In the genomic region with DNA sequence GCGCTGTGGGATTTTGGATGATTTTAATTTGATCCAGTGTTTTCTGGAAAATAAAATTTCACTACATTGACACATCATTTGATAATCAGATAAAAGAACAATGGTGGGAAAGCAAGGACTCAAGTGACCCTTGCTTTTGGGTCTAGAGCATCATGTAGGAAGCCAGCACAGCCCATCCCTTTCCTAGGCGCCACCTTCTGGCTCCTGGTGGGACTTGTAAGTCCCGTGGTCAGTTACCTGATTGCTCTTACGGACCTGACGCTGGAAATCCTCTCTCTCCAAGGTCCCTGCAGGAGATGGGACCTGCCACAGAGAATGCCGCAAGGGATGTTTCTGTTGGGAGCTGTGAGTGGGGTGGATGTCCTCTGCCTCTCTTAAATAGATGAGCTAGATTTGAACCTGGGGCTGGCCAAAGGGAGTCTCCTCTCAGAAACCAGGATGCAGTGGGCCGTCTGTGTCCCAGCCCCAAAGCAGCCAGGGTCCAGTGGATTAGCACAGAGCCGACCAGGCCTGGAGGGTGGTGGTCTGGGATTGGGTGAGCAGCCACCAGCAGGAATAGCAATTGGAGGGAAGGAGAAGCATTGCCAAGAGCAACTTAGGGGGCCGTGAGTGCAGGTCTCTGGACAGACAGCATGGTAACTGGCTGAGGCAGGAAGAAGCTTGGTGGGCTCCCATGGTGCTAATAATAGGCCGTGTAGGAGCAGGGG, we compare ENCODE assay signal across 9 cellular contexts. TPM values are rescaled to one million over a fixed set of nuclear protein-coding genes. Genes with fewer than 3 reads are reported as not detected.
DNase-seq lines count a peak whose midpoint lies in the region; ATAC-seq and TF ChIP-seq lines count a peak whose summit lies in the region.
"Had no signal": no experiment of that assay in that cellular context is flagged by ENCODE, and none has a peak within 500 bp of the region (broad histone marks: within the 10 kb centered on the region; RNA-seq: fewer than 3 reads in every experiment).

No MANE protein-coding gene starts in this region.

- 90% methylated on average over 10 of the region's 10 CpGs for WGBS in mammary epithelial cell (ENCODE audit: low coverage, missing lambda C conversion rate)

- H3K27ac Mint-ChIP-seq in nephron progenitor cell = no peak overlapping the region
- peak overlapping the region in 1 of 2 donors; percentile 73 for H3K27ac Mint-ChIP-seq in stimulated activated naive CD8-positive, alpha-beta T cell treated with anti-CD3 and anti-CD28 coated beads, Interleukin-15, amount 100 ng/mL, for 72 hours
- H3K27ac Mint-ChIP-seq: activated T-helper 1 cell treated with anti-CD3 and anti-CD28 coated beads, Interleukin-12 subunit alpha, Interleukin-12 subunit beta, Interleukin-2, Interleukin-4 antibody, amounts not matched to agents 30 ng/mL and 10 ng/mL and 1 ng/mL, durations not matched to agents 14 hours and 24 hours and 36 hours had no signal

- H3K4me1 ChIP-seq in mammary epithelial cell (ENCODE audit: insufficient read depth, low read length) = peaks cover 29% of the 10 kb centered on the region

- H3K9me3 ChIP-seq in mammary epithelial cell (replicated peaks; ENCODE audit: insufficient read depth, low read length) = no peaks in the 10 kb centered on the region

- H3K4me1 Mint-ChIP-seq in nephron progenitor cell = peaks cover 56% of the 10 kb centered on the region
- H3K4me1 Mint-ChIP-seq in stimulated activated naive CD8-positive, alpha-beta T cell treated with anti-CD3 and anti-CD28 coated beads, Interleukin-15, amount 100 ng/mL, for 72 hours = peaks cover 7% of the 10 kb centered on the region

- no peak overlapping the region for H3K4me2 ChIP-seq in mammary epithelial cell (ENCODE audit: insufficient read depth, low read depth, low read length)

- H3K27ac ChIP-seq in mammary epithelial cell (ENCODE audit: insufficient read depth, low read depth, low read length) = no peak overlapping the region

- H2AFZ ChIP-seq in mammary epithelial cell (ENCODE audit: low read depth, low read length) = no peak overlapping the region

- H3K36me3 ChIP-seq in mammary epithelial cell (ENCODE audit: insufficient read depth, low read length) = peaks cover 3% of the 10 kb centered on the region

- no peak for ATAC-seq in stimulated activated naive CD8-positive, alpha-beta T cell treated with anti-CD3 and anti-CD28 coated beads, Interleukin-15, amount 100 ng/mL, for 72 hours
- no peak for ATAC-seq in HG03175 (IDR thresholded peaks at IDR 0.05; ENCODE audit: unreplicated experiment)

- H3K9me3 Mint-ChIP-seq in nephron progenitor cell = no peaks in the 10 kb centered on the region
- no peaks in the 10 kb centered on the region for H3K9me3 Mint-ChIP-seq in stimulated activated naive CD8-positive, alpha-beta T cell treated with anti-CD3 and anti-CD28 coated beads, Interleukin-15, amount 100 ng/mL, for 72 hours
- H3K9me3 Mint-ChIP-seq: activated T-helper 1 cell treated with anti-CD3 and anti-CD28 coated beads, Interleukin-12 subunit alpha, Interleukin-12 subunit beta, Interleukin-2, Interleukin-4 antibody, amounts not matched to agents 30 ng/mL and 10 ng/mL and 1 ng/mL, durations not matched to agents 14 hours and 24 hours and 36 hours had no signal

- H3K27me3 ChIP-seq in mammary epithelial cell (ENCODE audit: insufficient read depth, low read length) = no peaks in the 10 kb centered on the region

- in situ Hi-C loops in mammary epithelial cell (cut with MboI; ENCODE audit: low sequenced_read_pairs in 2 of 2) = no loop called here

- H3K9ac ChIP-seq in mammary epithelial cell (ENCODE audit: insufficient read depth, low read length) = no peak overlapping the region

- no peaks in the 10 kb centered on the region for H4K20me1 ChIP-seq in mammary epithelial cell (ENCODE audit: insufficient read depth, low read length)

- H3K36me3 Mint-ChIP-seq in nephron progenitor cell (ENCODE audit: low read depth) = no peaks in the 10 kb centered on the region

- intact Hi-C loops in mammary epithelial cell (cut with micrococcal nuclease) = loop anchor here (1.0 kb wide), 3 partner anchors 20 to 294 kb away; no protein-coding TSS in a partner anchor

- H3K27me3 Mint-ChIP-seq in nephron progenitor cell (ENCODE audit: low read depth, poor library complexity) = peaks cover 9% of the 10 kb centered on the region
- H3K27me3 Mint-ChIP-seq in stimulated activated naive CD8-positive, alpha-beta T cell treated with anti-CD3 and anti-CD28 coated beads, Interleukin-15, amount 100 ng/mL, for 72 hours = no peaks in the 10 kb centered on the region

- dilution Hi-C loops in mammary epithelial cell (cut with HindIII; ENCODE audit: low sequenced_read_pairs) = no loop called here

- no TSS peak for BruUV-seq in mammary epithelial cell (replicated peaks; lab: Mats Ljungman, UMichigan)

- no peak overlapping the region for H3K4me3 Mint-ChIP-seq in nephron progenitor cell
- no peak overlapping the region for H3K4me3 Mint-ChIP-seq in stimulated activated naive CD8-positive, alpha-beta T cell treated with anti-CD3 and anti-CD28 coated beads, Interleukin-15, amount 100 ng/mL, for 72 hours
- H3K4me3 Mint-ChIP-seq: activated T-helper 1 cell treated with anti-CD3 and anti-CD28 coated beads, Interleukin-12 subunit alpha, Interleukin-12 subunit beta, Interleukin-2, Interleukin-4 antibody, amounts not matched to agents 30 ng/mL and 10 ng/mL and 1 ng/mL, durations not matched to agents 14 hours and 24 hours and 36 hours had no signal

- CTCF ChIA-PET in GM10248 (lab: Yijun Ruan, JAX) (interaction anchor here (1.0 kb wide), 1 partner anchor 26 kb away, joined by 4 read pairs; no protein-coding TSS in a partner anchor), mammary epithelial cell (lab: Charles Lee; ENCODE audit: low non-redundant PET) (interaction anchor here (0.5 kb wide), 1 partner anchor 164 kb away, joined by 3 read pairs; no protein-coding TSS in a partner anchor)

- DNase-seq in GM10248 (ENCODE audit: extremely low spot score) (peak; percentile 31), mammary epithelial cell (no peak), nephron progenitor cell (peak; percentile 54), NCI-H1930 (lab: John Stamatoyannopoulos, UW) (no peak)
- DNase-seq in Jurkat, Clone E6-1 (ENCODE audit: low read depth, low spot score) = peak; percentile 38
- no peak for DNase-seq in stimulated activated naive CD8-positive, alpha-beta T cell treated with anti-CD3 and anti-CD28 coated beads, Interleukin-15, amount 100 ng/mL, for 72 hours
- DNase-seq: retina had no signal

- H3K4me3 ChIP-seq in Jurkat, Clone E6-1 (ENCODE audit: low read length) = no peak overlapping the region
- no peak overlapping the region for H3K4me3 ChIP-seq in mammary epithelial cell (replicated peaks in 1 of 3; ENCODE audit: insufficient read depth in 1 of 3, low read depth in 2 of 3, low read length in 3 of 3)

- TF ChIP-seq CTCF in GM10248 (IDR thresholded peaks at IDR 0.05; ENCODE audit: control extremely low read depth, extremely low read depth, low read depth, missing control alignments) (peak; percentile 51), mammary epithelial cell (conservative IDR thresholded peaks at IDR 0.05 in 1 of 2, IDR thresholded peaks at IDR 0.05 in 1 of 2; ENCODE audit: extremely low read depth in 1 of 2, insufficient read depth in 1 of 2, low read depth in 1 of 2, low read length in 2 of 2) (peak; percentile 40 to 44), nephron progenitor cell (IDR thresholded peaks at IDR 0.05) (peak; percentile 54)

- POLR2A ChIA-PET in GM10248 (lab: Yijun Ruan, JAX) = interaction anchor here (0.5 kb wide), 1 partner anchor 112 kb away, joined by 3 read pairs; no protein-coding TSS in a partner anchor

- peaks cover 87% of the 10 kb centered on the region for H3K79me2 ChIP-seq in mammary epithelial cell (ENCODE audit: insufficient read depth, low read length)

RNA-seq across cellular contexts. Expression of a gene that starts 21.7 kb away (rescaled TPM):
- 2.5 TPM for polyA plus RNA-seq in Jurkat, Clone E6-1 (2012; ENCODE audit: insufficient read depth, insufficient read length)
- total RNA-seq in mammary epithelial cell = 100 to 1,000 TPM; 118 to 521 TPM
- 105 TPM for polyA plus RNA-seq in mammary epithelial cell
- 154 TPM for polyA minus RNA-seq in mammary epithelial cell
- total RNA-seq: activated T-helper 1 cell treated with anti-CD3 and anti-CD28 coated beads, Interleukin-12 subunit alpha, Interleukin-12 subunit beta, Interleukin-2, Interleukin-4 antibody, amounts not matched to agents 30 ng/mL and 10 ng/mL and 1 ng/mL, durations not matched to agents 14 hours and 24 hours and 36 hours had no signal

Comparison
In these comparisons a context has a peak if more than half of its experiments do, and no peak if none do; other contexts are left out.
1. DNase-seq: peak in GM10248 (single experiment), Jurkat, Clone E6-1 (single experiment) and nephron progenitor cell (single experiment); none in mammary epithelial cell (single experiment), NCI-H1930 (0 of 2) and stimulated activated naive CD8-positive, alpha-beta T cell treated with anti-CD3 and anti-CD28 coated beads, Interleukin-15, amount 100 ng/mL, for 72 hours (0 of 2).
2. Peak in every context shown above with its lines, with median percentiles within 50 percentile points of each other: CTCF ChIP-seq.